Comparison of ENCODE assay signal across 8 cellular contexts in genomic region chr17:5281814-5282638, GRCh38. TPM values are rescaled to one million over a fixed set of nuclear protein-coding genes. Genes with fewer than 3 reads are reported as not detected.
DNase-seq lines count a peak whose midpoint lies in the region; ATAC-seq and TF ChIP-seq lines count a peak whose summit lies in the region.

Gene RABEP1 (plus strand): TSS chr17:5282284. CDS start chr17:5282487, 203 bp downstream.

- H3K4me1 ChIP-seq in psoas muscle: peaks cover 35% of the 10 kb centered on the region

- H3K4me3 ChIP-seq in psoas muscle: peak within 1 kb of the TSS; percentile 91

- 1% methylated on average over 46 to 80 of the region's 97 CpGs for WGBS in psoas muscle, 3 donors

- H3K27ac ChIP-seq in psoas muscle: peak within 1 kb of the TSS; percentile 95

- H3K27me3 ChIP-seq in psoas muscle (ENCODE audit: insufficient read depth in 3 of 3, low read length in 2 of 3): no peaks in the 10 kb centered on the region

- intact Hi-C loops in left ventricle myocardium superior (cut with micrococcal nuclease) (no loop called here), psoas muscle (cut with DNase I) (loop anchor here in 1 of 2 donors (5.0 kb wide), 1 partner anchor 90 kb away; no protein-coding TSS in a partner anchor)

- DNase-seq in GM04503 (ENCODE audit: low read depth): peak; percentile 26
- DNase-seq in NCI-H1694 treated with DMSO at 0.1 percent for 48 hours (lab: John Stamatoyannopoulos, UW): peak; percentile 50
- peak; percentile 89 to 93 (median 92) for DNase-seq in T-helper 2 cell
- DNase-seq in amygdala (lab: John Stamatoyannopoulos, UW): peak in 55 of 56 donors; percentile 13 to 89 (median 78)
- DNase-seq in left ventricle myocardium superior: peak; percentile 94
- peak; percentile 95 to 97 for DNase-seq in psoas muscle
- peak; percentile 95 for DNase-seq in ureter (ENCODE audit: low spot score)

- H3K36me3 ChIP-seq in psoas muscle (ENCODE audit: insufficient read depth in 1 of 2, low read depth in 1 of 2): no peaks in the 10 kb centered on the region

- no peaks in the 10 kb centered on the region for H3K9me3 ChIP-seq in psoas muscle

- ATAC-seq in HG02588 (IDR thresholded peaks at IDR 0.05; ENCODE audit: unreplicated experiment): peak; percentile 77
- peak; percentile 96 for ATAC-seq in left ventricle myocardium superior
- peak; percentile 94 to 95 (median 94) for ATAC-seq in psoas muscle

- peak; percentile 28 for TF ChIP-seq CTCF in psoas muscle (IDR thresholded peaks at IDR 0.05)

RNA-seq across cellular contexts. Expression of gene RABEP1, which starts in this region (rescaled TPM):
- total RNA-seq in left ventricle myocardium superior (56.0 TPM), psoas muscle (10 to 100 TPM; 69.9 to 86.1 (median 80.1) TPM), ureter (40.4 TPM)
- polyA plus RNA-seq in psoas muscle: 100 to 1,000 TPM in 1 of 3 donors, 10 to 100 TPM in 2; 33.4 to 106 (median 36.3) TPM

Comparison
In these comparisons a context has a peak if more than half of its experiments do, and no peak if none do; other contexts are left out.
1. Peak in every context shown above with its lines: DNase-seq, ATAC-seq, H3K4me3 ChIP-seq and H3K27ac ChIP-seq.
2. DNase-seq: peak in every context shown above with its lines; median percentile 96 in psoas muscle; 95 in ureter; 94 in left ventricle myocardium superior; 92 in T-helper 2 cell; 78 in amygdala; 50 in NCI-H1694 treated with DMSO at 0.1 percent for 48 hours; 26 in GM04503.